10 cellular contexts compared by ENCODE assay signal in genomic region chr1:1920057-1920607, GRCh38. TPM values are rescaled to one million over a fixed set of nuclear protein-coding genes. Genes with fewer than 3 reads are reported as not detected.
A peak's percentile ranks its signal among the peaks of the same experiment; 100 is the strongest.
DNase-seq lines count a peak whose midpoint lies in the region; ATAC-seq, FAIRE-seq and TF ChIP-seq lines count a peak whose summit lies in the region.
"Had no signal": no experiment of that assay in that cellular context is flagged by ENCODE, and none has a peak within 500 bp of the region (broad histone marks: within the 10 kb centered on the region; RNA-seq: fewer than 3 reads in every experiment).

No MANE protein-coding gene starts in this region.

- H3K4me3 Mint-ChIP-seq in MCF 10A (ENCODE audit: unreplicated experiment) (no peak overlapping the region), type B pancreatic cell (no peak overlapping the region)
- no peak overlapping the region for H3K4me3 Mint-ChIP-seq in activated CD4-positive, alpha-beta memory T cell treated with anti-CD3 and anti-CD28 coated beads, Interleukin-2, amount 10 ng/mL, durations not matched to agents 7 days and 5 days

- H3K4me1 Mint-ChIP-seq in MCF 10A (ENCODE audit: insufficient read depth, unreplicated experiment) (no peaks in the 10 kb centered on the region), type B pancreatic cell (ENCODE audit: unreplicated experiment) (no peaks in the 10 kb centered on the region)
- peaks cover 4% of the 10 kb centered on the region for H3K4me1 Mint-ChIP-seq in activated CD4-positive, alpha-beta memory T cell treated with anti-CD3 and anti-CD28 coated beads, Interleukin-2, amount 10 ng/mL, durations not matched to agents 7 days and 5 days
- H3K4me1 Mint-ChIP-seq: activated B cell treated with CpG ODN at 0.5 μM for 24 hours had no signal

- no peak overlapping the region for H3K18ac ChIP-seq in mesendoderm (ENCODE audit: low read length)

- no peaks in the 10 kb centered on the region for H3K9me3 Mint-ChIP-seq in MCF 10A (ENCODE audit: unreplicated experiment)
- no peaks in the 10 kb centered on the region for H3K9me3 Mint-ChIP-seq in type B pancreatic cell
- H3K9me3 Mint-ChIP-seq in activated CD4-positive, alpha-beta memory T cell treated with anti-CD3 and anti-CD28 coated beads, Interleukin-2, amount 10 ng/mL, durations not matched to agents 7 days and 5 days: no peaks in the 10 kb centered on the region
- H3K9me3 Mint-ChIP-seq: activated B cell treated with CpG ODN at 0.5 μM for 24 hours had no signal

- RAD21 ChIA-PET in GM12878 (lab: Charles Lee; ENCODE audit: unreplicated experiment): no interaction called here

- H3K27ac Mint-ChIP-seq in MCF 10A (ENCODE audit: low read depth, unreplicated experiment): no peak overlapping the region
- no peak overlapping the region for H3K27ac Mint-ChIP-seq in type B pancreatic cell
- H3K27ac Mint-ChIP-seq in activated CD4-positive, alpha-beta memory T cell treated with anti-CD3 and anti-CD28 coated beads, Interleukin-2, amount 10 ng/mL, durations not matched to agents 7 days and 5 days: no peak overlapping the region

- DNase-seq in breast epithelium (ENCODE audit: low spot score in 2 of 2) (no peak), MCF 10A (ENCODE audit: unreplicated experiment) (no peak), GM12878 (ENCODE audit: low read depth, low spot score) (no peak), mesendoderm (no peak), type B pancreatic cell (ENCODE audit: extremely low spot score, unreplicated experiment) (peak; percentile 65), H4 (ENCODE audit: low spot score) (no peak)
- no peak for DNase-seq in activated CD4-positive, alpha-beta memory T cell treated with anti-CD3 and anti-CD28 coated beads, Interleukin-2, amount 10 ng/mL, durations not matched to agents 7 days and 5 days

- TF ChIP-seq RAD21 in GM12878 (IDR thresholded peaks at IDR 0.05; ENCODE audit: insufficient read depth, low read depth, low read length): no peak

- ATAC-seq in GM12878: no peak
- no peak for ATAC-seq in HG03108 (IDR thresholded peaks at IDR 0.05; ENCODE audit: unreplicated experiment)

- H3K79me2 ChIP-seq in GM12878 (ENCODE audit: control insufficient read depth, insufficient read depth, low read length) (no peaks in the 10 kb centered on the region), mesendoderm (ENCODE audit: control insufficient read depth, insufficient read depth, low read length) (no peaks in the 10 kb centered on the region)

- no peak overlapping the region for H4K8ac ChIP-seq in mesendoderm (ENCODE audit: low read depth, low read length)

- BruUV-seq in MCF 10A (replicated peaks; lab: Mats Ljungman, UMichigan): no TSS peak
- BruUV-seq in GM12878 (replicated peaks; lab: Mats Ljungman, UMichigan): no TSS peak

- no peaks in the 10 kb centered on the region for H4K20me1 ChIP-seq in GM12878 (ENCODE audit: control insufficient read depth, insufficient read depth)

- no peak for TF ChIP-seq CTCF in breast epithelium (IDR thresholded peaks at IDR 0.05)
- TF ChIP-seq CTCF in MCF 10A (IDR thresholded peaks at IDR 0.05; ENCODE audit: unreplicated experiment): no peak
- TF ChIP-seq CTCF in GM12878 (IDR thresholded peaks at IDR 0.05 in 2 of 3, conservative IDR thresholded peaks at IDR 0.05 in 1 of 3; ENCODE audit: control insufficient read depth in 2 of 3, extremely low read depth in 1 of 3, insufficient read depth in 1 of 3, low read depth in 3 of 3, low read length in 3 of 3): no peak
- TF ChIP-seq CTCF in type B pancreatic cell (conservative IDR thresholded peaks at IDR 0.05): no peak

- peak overlapping the region; percentile 22 to 54 for H3K27ac ChIP-seq in breast epithelium
- no peak overlapping the region for H3K27ac ChIP-seq in GM12878 (ENCODE audit: control insufficient read depth, insufficient read depth)
- no peak overlapping the region for H3K27ac ChIP-seq in mesendoderm (ENCODE audit: low read depth, low read length)

- H3K4me1 ChIP-seq in breast epithelium: peaks cover 6% of the 10 kb centered on the region in 2 donors
- H3K4me1 ChIP-seq in GM12878 (ENCODE audit: control insufficient read depth, insufficient read depth, low read length): peaks cover 7% of the 10 kb centered on the region
- peaks cover 7% of the 10 kb centered on the region for H3K4me1 ChIP-seq in mesendoderm (ENCODE audit: control insufficient read depth, low read depth, low read length)

- no peak for TF ChIP-seq EP300 in GM12878 (IDR thresholded peaks at IDR 0.05; ENCODE audit: borderline replicate concordance in 1 of 2, control insufficient read depth in 1 of 2, low read depth in 2 of 2, low read length in 2 of 2)

- SMC1A ChIA-PET in GM12878 (lab: Charles Lee; ENCODE audit: uncharacterized antibody, unreplicated experiment): no interaction called here

- no peak overlapping the region for H2BK5ac ChIP-seq in mesendoderm (ENCODE audit: low read length)

- H3K36me3 Mint-ChIP-seq in MCF 10A (ENCODE audit: insufficient read depth, unreplicated experiment) (peaks cover 13% of the 10 kb centered on the region), type B pancreatic cell (no peaks in the 10 kb centered on the region)
- no peaks in the 10 kb centered on the region for H3K36me3 Mint-ChIP-seq in activated CD4-positive, alpha-beta memory T cell treated with anti-CD3 and anti-CD28 coated beads, Interleukin-2, amount 10 ng/mL, durations not matched to agents 7 days and 5 days (ENCODE audit: low read depth)

- POLR2A ChIA-PET in MCF 10A (lab: Yijun Ruan, JAX) (no interaction called here), GM12878 (lab: Charles Lee) (no interaction called here)
- POLR2A ChIA-PET in activated CD4-positive, alpha-beta memory T cell treated with anti-CD3 and anti-CD28 coated beads, Interleukin-2, amount 10 ng/mL, durations not matched to agents 7 days and 5 days (lab: Charles Lee): interaction anchor here (1.6 kb wide), 1 partner anchor 11 kb away, joined by 7 read pairs; no protein-coding TSS in a partner anchor

- H2BK120ac ChIP-seq in mesendoderm (ENCODE audit: low read depth, low read length): no peak overlapping the region

- no peaks in the 10 kb centered on the region for H3K36me3 ChIP-seq in breast epithelium
- no peaks in the 10 kb centered on the region for H3K36me3 ChIP-seq in GM12878 (ENCODE audit: control insufficient read depth in 2 of 2, insufficient read depth in 2 of 2, low read length in 1 of 2)
- H3K36me3 ChIP-seq in mesendoderm (ENCODE audit: control insufficient read depth, insufficient read depth, low read length): no peaks in the 10 kb centered on the region

- H3K4ac ChIP-seq in mesendoderm (ENCODE audit: low read depth, low read length): no peak overlapping the region

- no peaks in the 10 kb centered on the region for H3K27me3 ChIP-seq in breast epithelium
- peaks cover 0 to 2% of the 10 kb centered on the region in 2 experiments; a peak in 1 of 4 replicates for H3K27me3 ChIP-seq in GM12878 (replicated peaks in 1 of 2; ENCODE audit: control insufficient read depth in 2 of 2, insufficient read depth in 2 of 2, low read length in 1 of 2)
- H3K27me3 ChIP-seq in mesendoderm (ENCODE audit: insufficient read depth, low read length, poor library complexity): no peaks in the 10 kb centered on the region

- H2AK5ac ChIP-seq in mesendoderm (ENCODE audit: low read length): peak overlapping the region; percentile 43

- H4K5ac ChIP-seq in mesendoderm (ENCODE audit: low read length): no peak overlapping the region

- H3K4me2 ChIP-seq in GM12878 (ENCODE audit: control insufficient read depth, insufficient read depth) (peak overlapping the region; percentile 98), mesendoderm (ENCODE audit: low read length) (peak overlapping the region; percentile 30)

- H3K27me3 Mint-ChIP-seq in MCF 10A (ENCODE audit: insufficient read depth, unreplicated experiment) (no peaks in the 10 kb centered on the region), type B pancreatic cell (peaks cover 6% of the 10 kb centered on the region)
- H3K27me3 Mint-ChIP-seq in activated CD4-positive, alpha-beta memory T cell treated with anti-CD3 and anti-CD28 coated beads, Interleukin-2, amount 10 ng/mL, durations not matched to agents 7 days and 5 days: no peaks in the 10 kb centered on the region

- intact Hi-C loops in breast epithelium (cut with DNase I; ENCODE audit: low total_unique reads): no loop called here
- intact Hi-C loops in MCF 10A (cut with micrococcal nuclease): no loop called here
- intact Hi-C loops in GM12878 (cut with micrococcal nuclease; ENCODE audit: unreplicated experiment): no loop called here

- FAIRE-seq in GM12878 (lab: Jason Lieb, UNC): no peak

- H2BK15ac ChIP-seq in mesendoderm (replicated peaks; ENCODE audit: low read depth): no peak overlapping the region

- H3K4me3 ChIP-seq in breast epithelium: peak overlapping the region in 1 of 3 donors; percentile 84
- no peak overlapping the region for H3K4me3 ChIP-seq in GM12878
- H3K4me3 ChIP-seq in mesendoderm (ENCODE audit: low read length): no peak overlapping the region

- H3K9me3 ChIP-seq in breast epithelium: no peaks in the 10 kb centered on the region
- H3K9me3 ChIP-seq in GM12878 (replicated peaks; ENCODE audit: control insufficient read depth, insufficient read depth, low read length): no peaks in the 10 kb centered on the region

- H2AFZ ChIP-seq in GM12878 (ENCODE audit: control insufficient read depth, low read depth, low read length): peak overlapping the region; percentile 71

- H3K79me1 ChIP-seq in mesendoderm (ENCODE audit: low read length): no peaks in the 10 kb centered on the region

- WGBS in GM12878 (ENCODE audit: insufficient coverage, insufficient replicate concordance, low lambda C conversion rate, missing lambda C conversion rate): 68% methylated on average over 6 of the region's 6 CpGs
- no CpG with 5 or more reads among the region's 6 CpGs for WGBS in mesendoderm (ENCODE audit: extremely low coverage, insufficient coverage, low lambda C conversion rate)

- in situ Hi-C loops in GM12878 (cut with MboI): no loop called here

- CTCF ChIA-PET in MCF 10A (lab: Yijun Ruan, JAX): interaction anchor here (0.6 kb wide), 1 partner anchor 124 kb away, joined by 5 read pairs; no protein-coding TSS in a partner anchor
- CTCF ChIA-PET in GM12878 (lab: Yijun Ruan, JAX): no interaction called here
- CTCF ChIA-PET in activated CD4-positive, alpha-beta memory T cell treated with anti-CD3 and anti-CD28 coated beads, Interleukin-2, amount 10 ng/mL, durations not matched to agents 7 days and 5 days (lab: Charles Lee): interaction anchor here (1.0 kb wide), 1 partner anchor 11 kb away, joined by 7 read pairs; no protein-coding TSS in a partner anchor

- H3K9ac ChIP-seq in GM12878 (ENCODE audit: control insufficient read depth, insufficient read depth, low read length) (no peak overlapping the region), mesendoderm (ENCODE audit: low read length) (peak overlapping the region; percentile 52)

- H3K56ac ChIP-seq in mesendoderm (ENCODE audit: low read length): no peak overlapping the region

- peak overlapping the region; percentile 73 for H3K23ac ChIP-seq in mesendoderm (ENCODE audit: low read length)

- TF ChIP-seq POLR2A in breast epithelium (IDR thresholded peaks at IDR 0.05) (no peak), GM12878 (IDR thresholded peaks at IDR 0.05; ENCODE audit: low read depth, low read length) (no peak)

RNA-seq across cellular contexts. Expression of gene TMEM52, which starts 1.1 kb away (rescaled TPM):
- total RNA-seq in breast epithelium (1 to 10 TPM in 2 of 3 donors, not detected in 1; 1.6 to 2.9 TPM), MCF 10A (2022) (0.91 and 1.2 TPM in 2 replicates), GM12878 (2014; rRNA removed) (0.17 TPM in 1 of 2 replicates, not detected in the other), GM12878 (2014; rRNA removed; fragmentation: Illumina TruSeq; extraction: Trizol) (not detected in 2 replicates), GM12878 (2021) (not detected in 2 replicates), type B pancreatic cell (ENCODE audit: low replicate concordance) (1.8 and 3.9 TPM in 2 replicates)
- total RNA-seq in GM12878 (2013; cell fraction: nucleolus; rRNA removed): not detected in 2 replicates
- polyA plus RNA-seq in GM12878 (2011; ENCODE audit: low read depth): not detected
- polyA plus RNA-seq in GM12878 (2011; rRNA removed) (not detected in 2 replicates), GM12878 (2014; fragmentation: Illumina TruSeq; extraction: Trizol) (not detected in 2 replicates), GM12878 (2014; fragmentation: Nextera tagmentation; extraction: Ambion mirVana) (not detected), GM12878 (2014; rRNA removed) (0.18 TPM in 1 of 2 replicates, not detected in the other), GM12878 (2016; fragmentation: Nextera tagmentation; extraction: Ambion mirVana) (under 1 TPM; 0.24 to 0.33 TPM)
- polyA plus RNA-seq in GM12878 (2011; cell fraction: cytosol; rRNA removed): 0.12 and 0.15 TPM in 2 replicates
- polyA plus RNA-seq in GM12878 (2011; cell fraction: nucleus; rRNA removed): 0.16 TPM in 1 of 2 replicates, not detected in the other
- 0.18 and 0.24 TPM in 2 replicates for polyA plus RNA-seq in GM12878 (2012)
- polyA minus RNA-seq in GM12878 (2011; rRNA and poly(A)+ RNA removed): 0.44 TPM in 1 of 2 replicates, not detected in the other
- polyA minus RNA-seq in GM12878 (2011; cell fraction: cytosol; rRNA and poly(A)+ RNA removed): not detected in 2 replicates
- 0.24 TPM in 1 of 2 replicates, not detected in the other for polyA minus RNA-seq in GM12878 (2011; cell fraction: nucleus; rRNA and poly(A)+ RNA removed)
- 9.0 TPM for polyA plus RNA-seq in mesendoderm (2013, experiment 1 of 2)
- 8.8 TPM for polyA plus RNA-seq in mesendoderm (2013, experiment 2 of 2)
- 0.29 and 1.3 TPM in 2 replicates for total RNA-seq in H4 (2014; rRNA removed; shearing (Covaris generic))
- not detected for total RNA-seq in activated CD4-positive, alpha-beta memory T cell treated with anti-CD3 and anti-CD28 coated beads, Interleukin-2, amount 10 ng/mL, durations not matched to agents 7 days and 5 days
- total RNA-seq: urinary bladder had no signal

RNA-seq across cellular contexts. Expression of gene CALML6, which starts 5.1 kb away (rescaled TPM):
- total RNA-seq in breast epithelium (1 to 10 TPM in 1 of 3 donors, under 1 TPM in 1, not detected in 1; 0.33 to 1.2 TPM), MCF 10A (2022) (1.7 and 2.8 TPM in 2 replicates), GM12878 (2014; rRNA removed) (0.11 and 1.3 TPM in 2 replicates), GM12878 (2014; rRNA removed; fragmentation: Illumina TruSeq; extraction: Trizol) (0.31 TPM in 1 of 2 replicates, not detected in the other), GM12878 (2021) (0.21 TPM in 1 of 2 replicates, not detected in the other), type B pancreatic cell (ENCODE audit: low replicate concordance) (0.36 and 0.65 TPM in 2 replicates)
- 0.40 TPM in 1 of 2 replicates, not detected in the other for total RNA-seq in GM12878 (2013; cell fraction: nucleolus; rRNA removed)
- not detected for polyA plus RNA-seq in GM12878 (2011; ENCODE audit: low read depth)
- polyA plus RNA-seq in GM12878 (2011; rRNA removed) (0.07 and 0.29 TPM in 2 replicates), GM12878 (2014; fragmentation: Illumina TruSeq; extraction: Trizol) (0.09 TPM in 1 of 2 replicates, not detected in the other), GM12878 (2014; fragmentation: Nextera tagmentation; extraction: Ambion mirVana) (not detected), GM12878 (2014; rRNA removed) (0.42 TPM in 1 of 2 replicates, not detected in the other), GM12878 (2016; fragmentation: Nextera tagmentation; extraction: Ambion mirVana) (not detected)
- 0.22 TPM in 1 of 2 replicates, not detected in the other for polyA plus RNA-seq in GM12878 (2011; cell fraction: cytosol; rRNA removed)
- 0.78 and 1.7 TPM in 2 replicates for polyA plus RNA-seq in GM12878 (2011; cell fraction: nucleus; rRNA removed)
- polyA plus RNA-seq in GM12878 (2012): 0.11 and 0.42 TPM in 2 replicates
- polyA minus RNA-seq in GM12878 (2011; rRNA and poly(A)+ RNA removed): not detected in 2 replicates
- not detected in 2 replicates for polyA minus RNA-seq in GM12878 (2011; cell fraction: cytosol; rRNA and poly(A)+ RNA removed)
- not detected in 2 replicates for polyA minus RNA-seq in GM12878 (2011; cell fraction: nucleus; rRNA and poly(A)+ RNA removed)
- 0.27 TPM for polyA plus RNA-seq in mesendoderm (2013, experiment 1 of 2)
- polyA plus RNA-seq in mesendoderm (2013, experiment 2 of 2): 0.22 TPM
- not detected in 2 replicates for total RNA-seq in H4 (2014; rRNA removed; shearing (Covaris generic))
- under 1 TPM; 0.25 to 0.38 TPM for total RNA-seq in activated CD4-positive, alpha-beta memory T cell treated with anti-CD3 and anti-CD28 coated beads, Interleukin-2, amount 10 ng/mL, durations not matched to agents 7 days and 5 days

RNA-seq across cellular contexts. Expression of gene GNB1, which starts 29.2 kb away (rescaled TPM):
- 100 to 1,000 TPM; 108 to 138 (median 123) TPM for total RNA-seq in breast epithelium
- total RNA-seq in MCF 10A (2022): 426 and 430 TPM in 2 replicates
- total RNA-seq in GM12878 (2013; cell fraction: nucleolus; rRNA removed): 193 and 204 TPM in 2 replicates
- total RNA-seq in GM12878 (2014; rRNA removed): 64.8 and 68.2 TPM in 2 replicates
- total RNA-seq in GM12878 (2014; rRNA removed; fragmentation: Illumina TruSeq; extraction: Trizol): 120 and 126 TPM in 2 replicates
- 324 and 335 TPM in 2 replicates for total RNA-seq in GM12878 (2021)
- polyA plus RNA-seq in GM12878 (2011; ENCODE audit: low read depth): 145 TPM
- polyA plus RNA-seq in GM12878 (2011; rRNA removed): 223 and 374 TPM in 2 replicates
- polyA plus RNA-seq in GM12878 (2011; cell fraction: cytosol; rRNA removed): 336 and 348 TPM in 2 replicates
- polyA plus RNA-seq in GM12878 (2011; cell fraction: nucleus; rRNA removed): 165 and 201 TPM in 2 replicates
- 179 and 196 TPM in 2 replicates for polyA plus RNA-seq in GM12878 (2012)
- polyA plus RNA-seq in GM12878 (2014; fragmentation: Illumina TruSeq; extraction: Trizol): 203 and 392 TPM in 2 replicates
- 10 to 100 TPM; 41.0 to 53.7 TPM for polyA plus RNA-seq in GM12878 (2014; fragmentation: Nextera tagmentation; extraction: Ambion mirVana)
- 199 and 201 TPM in 2 replicates for polyA plus RNA-seq in GM12878 (2014; rRNA removed)
- polyA plus RNA-seq in GM12878 (2016; fragmentation: Nextera tagmentation; extraction: Ambion mirVana): 10 to 100 TPM; 23.0 to 49.1 TPM
- 448 and 491 TPM in 2 replicates for polyA minus RNA-seq in GM12878 (2011; rRNA and poly(A)+ RNA removed)
- polyA minus RNA-seq in GM12878 (2011; cell fraction: cytosol; rRNA and poly(A)+ RNA removed): 134 and 143 TPM in 2 replicates
- polyA minus RNA-seq in GM12878 (2011; cell fraction: nucleus; rRNA and poly(A)+ RNA removed): 45.1 and 81.2 TPM in 2 replicates
- polyA plus RNA-seq in mesendoderm (2013, experiment 1 of 2): 227 TPM
- polyA plus RNA-seq in mesendoderm (2013, experiment 2 of 2): 228 TPM
- 279 and 297 TPM in 2 replicates for total RNA-seq in type B pancreatic cell (ENCODE audit: low replicate concordance)
- total RNA-seq in H4 (2014; rRNA removed; shearing (Covaris generic)): 75.8 and 79.8 TPM in 2 replicates
- total RNA-seq in activated CD4-positive, alpha-beta memory T cell treated with anti-CD3 and anti-CD28 coated beads, Interleukin-2, amount 10 ng/mL, durations not matched to agents 7 days and 5 days: 100 to 1,000 TPM; 428 to 431 TPM

Comparison
In these comparisons a context has a peak if more than half of its experiments do, and no peak if none do; other contexts are left out.
1. H3K27ac ChIP-seq: peak in breast epithelium (2 of 2); none in GM12878 (single experiment) and mesendoderm (single experiment).